In the genomic region with DNA sequence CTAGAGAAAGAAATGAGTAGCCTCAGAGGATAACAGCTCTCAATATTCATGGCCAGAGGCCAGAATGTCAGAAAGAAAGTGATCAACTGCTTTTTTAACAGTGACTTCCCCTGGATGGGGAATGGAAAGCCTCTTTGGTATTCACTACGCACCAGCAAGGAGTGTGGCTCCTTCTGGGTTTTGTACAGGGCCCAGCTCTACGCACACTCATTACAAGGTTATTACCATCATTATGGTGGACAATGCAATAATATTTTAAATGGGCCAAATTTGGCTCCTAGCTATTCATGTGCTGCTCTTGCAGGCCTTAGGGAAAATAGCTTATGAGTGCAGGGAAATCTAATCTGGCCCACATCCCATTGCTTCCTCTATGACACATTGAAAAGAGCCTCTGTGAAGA, we compare ENCODE assay signal across 29 cellular contexts.
DNase-seq lines count a peak whose midpoint lies in the region; ATAC-seq, FAIRE-seq and TF ChIP-seq lines count a peak whose summit lies in the region.
"Had no signal": no experiment of that assay in that cellular context is flagged by ENCODE, and none has a peak within 500 bp of the region (broad histone marks: within the 10 kb centered on the region; RNA-seq: fewer than 3 reads in every experiment).

No MANE protein-coding gene starts in this region.

- no peak overlapping the region for H2BK12ac ChIP-seq in trophoblast cell (ENCODE audit: low read length)

- no peak overlapping the region for H3K14ac ChIP-seq in trophoblast cell (ENCODE audit: low read length)

- no peak overlapping the region for H3K18ac ChIP-seq in trophoblast cell (ENCODE audit: low read length)

- no peak overlapping the region for H2AK5ac ChIP-seq in trophoblast cell (ENCODE audit: low read length)

- no peak for ATAC-seq in T-helper 17 cell
- ATAC-seq: GM12878 had no signal

- H2BK120ac ChIP-seq in trophoblast cell (ENCODE audit: insufficient read depth, low read length, poor library complexity) = no peak overlapping the region

- no peaks in the 10 kb centered on the region for H3K36me3 Mint-ChIP-seq in T-helper 17 cell (ENCODE audit: low read depth)
- H3K36me3 Mint-ChIP-seq: CD14-positive monocyte; CD4-positive, alpha-beta memory T cell; CD4-positive, CD25-positive, alpha-beta regulatory T cell; CD8-positive, alpha-beta memory T cell had no signal

- H4K8ac ChIP-seq in trophoblast cell (ENCODE audit: low read depth, low read length) = no peak overlapping the region

- no peak overlapping the region for H3K4me2 ChIP-seq in trophoblast cell (ENCODE audit: low read length)
- H3K4me2 ChIP-seq: BLaER1 had no signal

- H2BK5ac ChIP-seq in trophoblast cell (ENCODE audit: low read depth, low read length, poor library complexity) = no peak overlapping the region

- H3K27me3 ChIP-seq in bronchial epithelial cell (ENCODE audit: control insufficient read depth, insufficient read depth, low read length) (no peaks in the 10 kb centered on the region), trophoblast cell (ENCODE audit: insufficient read depth, low read length) (no peaks in the 10 kb centered on the region)
- H3K27me3 ChIP-seq: BE2C, BLaER1 had no signal

- H2AFZ ChIP-seq in trophoblast cell (ENCODE audit: insufficient read depth, low read length, poor library complexity) = no peak overlapping the region

- FAIRE-seq in bronchial epithelial cell (lab: Jason Lieb, UNC) = no peak
- FAIRE-seq: GM12878, GM12892, GM18507, GM19239 had no signal

- no peak overlapping the region for H3K27ac ChIP-seq in trophoblast cell (ENCODE audit: low read depth, low read length)
- H3K27ac ChIP-seq: 22Rv1, BLaER1 had no signal

- no peaks in the 10 kb centered on the region for H3K79me1 ChIP-seq in trophoblast cell (ENCODE audit: low read length)

- no peaks in the 10 kb centered on the region for H3K27me3 Mint-ChIP-seq in T-helper 17 cell
- H3K27me3 Mint-ChIP-seq: CD4-positive, alpha-beta memory T cell; CD4-positive, CD25-positive, alpha-beta regulatory T cell; CD8-positive, alpha-beta memory T cell had no signal

- H4K91ac ChIP-seq in trophoblast cell (ENCODE audit: low read depth, low read length) = no peak overlapping the region

- no peak overlapping the region for H3K4me3 Mint-ChIP-seq in T-helper 17 cell
- H3K4me3 Mint-ChIP-seq: CD14-positive monocyte; CD4-positive, alpha-beta memory T cell; CD4-positive, CD25-positive, alpha-beta regulatory T cell; CD8-positive, alpha-beta memory T cell had no signal

- no peaks in the 10 kb centered on the region for H3K4me1 ChIP-seq in trophoblast cell (ENCODE audit: control insufficient read depth in 1 of 2, insufficient read depth in 2 of 2, low read length in 2 of 2)
- H3K4me1 ChIP-seq: BE2C, BLaER1 had no signal

- H3K23ac ChIP-seq in trophoblast cell (ENCODE audit: low read length) = no peak overlapping the region

- H3K4me1 Mint-ChIP-seq in T-helper 17 cell = no peaks in the 10 kb centered on the region
- H3K4me1 Mint-ChIP-seq: CD14-positive monocyte; CD4-positive, alpha-beta memory T cell; CD4-positive, CD25-positive, alpha-beta regulatory T cell; CD8-positive, alpha-beta memory T cell had no signal

- no peak overlapping the region for H3K9ac ChIP-seq in trophoblast cell (ENCODE audit: low read length)
- H3K9ac ChIP-seq: BLaER1 had no signal

- H3K27ac Mint-ChIP-seq in T-helper 17 cell = no peak overlapping the region
- H3K27ac Mint-ChIP-seq: CD14-positive monocyte; CD4-positive, alpha-beta memory T cell; CD4-positive, CD25-positive, alpha-beta regulatory T cell; CD8-positive, alpha-beta memory T cell had no signal

- H3K4ac ChIP-seq in trophoblast cell (ENCODE audit: low read depth, low read length) = no peak overlapping the region

- H3K4me3 ChIP-seq in bronchial epithelial cell (ENCODE audit: low read depth, low read length) (no peak overlapping the region), trophoblast cell (ENCODE audit: low read depth, low read length) (no peak overlapping the region)
- H3K4me3 ChIP-seq: BLaER1, GM12878 had no signal

- DNase-seq in NCI-H1436 (lab: John Stamatoyannopoulos, UW) (peak; percentile 13), NCI-H1436 treated with DMSO at 0.1 percent for 48 hours (lab: John Stamatoyannopoulos, UW) (no peak), bronchial epithelial cell (ENCODE audit: low read depth) (peak; percentile 12), kidney tubule cell (ENCODE audit: low spot score) (peak; percentile 10), trophoblast cell (peak; percentile 77 to 88), HPDE6-E6E7 (ENCODE audit: extremely low spot score) (no peak), T-helper 17 cell (no peak), cerebellum (ENCODE audit: low spot score) (no peak)
- DNase-seq: ACHN; BE2C; C1 segment of cervical spinal cord; CD4-positive, alpha-beta memory T cell; CD4-positive, CD25-positive, alpha-beta regulatory T cell; CD8-positive, alpha-beta memory T cell; COR-L47; DMS 273 treated with DMSO at 0.1 percent for 48 hours; DMS153; DMS53; DMS79; DND-41; EL; GDM1 had no signal

- WGBS in trophoblast cell (ENCODE audit: extremely low coverage, insufficient coverage, insufficient read length) = no CpG with 5 or more reads among the region's 2 CpGs

- no peaks in the 10 kb centered on the region for H3K36me3 ChIP-seq in bronchial epithelial cell (ENCODE audit: control insufficient read depth, insufficient read depth, low read length)
- H3K36me3 ChIP-seq in trophoblast cell (ENCODE audit: control insufficient read depth in 1 of 2, insufficient read depth in 2 of 2, low read length in 2 of 2) = no peaks in the 10 kb centered on the region
- H3K36me3 ChIP-seq: BE2C, BLaER1 had no signal

- H3K9me3 ChIP-seq in trophoblast cell (ENCODE audit: insufficient read depth, low read depth, low read length) (no peaks in the 10 kb centered on the region), T-helper 17 cell (ENCODE audit: control insufficient read depth, low read length, poor library complexity, severe bottlenecking) (no peaks in the 10 kb centered on the region)
- H3K9me3 ChIP-seq: BE2C had no signal

- no peak for TF ChIP-seq CTCF in bronchial epithelial cell (IDR thresholded peaks at IDR 0.05; ENCODE audit: insufficient read depth, low read length, severe bottlenecking)

- no peaks in the 10 kb centered on the region for H3K79me2 ChIP-seq in trophoblast cell (ENCODE audit: control insufficient read depth, insufficient read depth, low read length, poor library complexity)

- no peak overlapping the region for H4K12ac ChIP-seq in trophoblast cell (ENCODE audit: low read depth, low read length)

Comparison
In these comparisons a context has a peak if more than half of its experiments do, and no peak if none do; other contexts are left out.
1. DNase-seq: peak in NCI-H1436 (single experiment), bronchial epithelial cell (single experiment), kidney tubule cell (single experiment) and trophoblast cell (2 of 2); none in NCI-H1436 treated with DMSO at 0.1 percent for 48 hours (single experiment), HPDE6-E6E7 (single experiment), T-helper 17 cell (0 of 3) and cerebellum (single experiment).